Comparison of ENCODE assay signal across 19 cellular contexts in the genomic region with DNA sequence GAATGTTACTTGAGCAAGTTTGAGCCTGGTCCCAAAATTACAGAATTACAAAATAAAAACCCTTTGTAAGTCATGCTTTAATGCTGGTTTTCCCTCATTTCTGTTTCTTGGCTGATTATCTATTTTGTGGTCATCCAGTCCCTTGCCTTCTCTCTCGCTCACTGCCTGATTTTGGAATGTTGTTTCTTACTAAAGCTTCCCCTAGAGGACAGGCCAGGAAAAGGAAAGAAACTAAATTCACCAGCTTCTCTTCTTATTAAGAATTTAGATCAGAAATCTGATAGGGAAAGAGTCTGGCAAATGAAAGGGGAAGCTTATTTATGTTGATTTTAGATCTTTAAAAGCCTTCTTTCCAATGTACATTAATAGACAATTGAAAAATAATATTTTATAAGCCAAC. TPM values are rescaled to one million over a fixed set of nuclear protein-coding genes. Genes with fewer than 3 reads are reported as not detected.
A peak's percentile ranks its signal among the peaks of the same experiment; 100 is the strongest.
DNase-seq lines count a peak whose midpoint lies in the region; ATAC-seq and TF ChIP-seq lines count a peak whose summit lies in the region.
"Had no signal": no experiment of that assay in that cellular context is flagged by ENCODE, and none has a peak within 500 bp of the region (broad histone marks: within the 10 kb centered on the region; RNA-seq: fewer than 3 reads in every experiment).

No MANE protein-coding gene starts in this region.

- H3K4me1 ChIP-seq in HAP-1 = no peaks in the 10 kb centered on the region

- POLR2A ChIA-PET in AG04450 (lab: Yijun Ruan, JAX) = interaction anchor here (1.3 to 3.5 kb wide), 2 partner anchors 16 to 18 kb away, joined by 6 to 26 read pairs; a partner anchor contains a TSS
- POLR2A ChIA-PET in WTC11 (lab: Charles Lee) = interaction anchor here (0.7 to 2.6 kb wide), 3 partner anchors 18 to 51 kb away, joined by 3 to 9 read pairs (median 3); no protein-coding TSS in a partner anchor

- H3K4me1 Mint-ChIP-seq in glutamatergic neuron (ENCODE audit: low read depth, unreplicated experiment) (peaks cover 21% of the 10 kb centered on the region), WTC11 (peaks cover 36% of the 10 kb centered on the region)
- H3K4me1 Mint-ChIP-seq: stimulated activated memory B cell treated with anti-CD40 and anti-IgM and Interleukin-4, amounts not matched to agents 10 μg/mL and 1 μg/mL and 100 μg/mL, for 72 hours had no signal

- H3K36me3 Mint-ChIP-seq in glutamatergic neuron (ENCODE audit: unreplicated experiment) (no peaks in the 10 kb centered on the region), WTC11 (no peaks in the 10 kb centered on the region)
- H3K36me3 Mint-ChIP-seq: stimulated activated memory B cell treated with anti-CD40 and anti-IgM and Interleukin-4, amounts not matched to agents 10 μg/mL and 1 μg/mL and 100 μg/mL, for 72 hours had no signal

- in situ Hi-C loops in HAP-1 (cut with MboI; ENCODE audit: low sequenced_read_pairs) = no loop called here

- no peak overlapping the region for H3K27ac ChIP-seq in AG04450 (ENCODE audit: low read depth, low read length)
- H3K27ac ChIP-seq: gastrocnemius medialis, KMS-11, SJCRH30 had no signal

- H3K27me3 ChIP-seq in AG04450 (ENCODE audit: control insufficient read depth, insufficient read depth, low read length) = no peaks in the 10 kb centered on the region
- peaks cover 22% of the 10 kb centered on the region for H3K27me3 ChIP-seq in H7 (ENCODE audit: control insufficient read depth, insufficient read depth, low read length)
- H3K27me3 ChIP-seq in HAP-1 (ENCODE audit: low read depth) = peaks cover 24% of the 10 kb centered on the region

- CTCF ChIA-PET in AG04450 (lab: Charles Lee) (interaction anchor here (0.7 to 5.2 kb wide), 13 partner anchors 11 to 813 kb away, joined by 3 to 54 read pairs (median 4); a partner anchor contains a TSS), WTC11 (lab: Charles Lee) (interaction anchor here (0.6 to 9.1 kb wide), 21 partner anchors 8 to 958 kb away, joined by 3 to 184 read pairs (median 4); a partner anchor contains a TSS)

- peaks cover 7% of the 10 kb centered on the region for H3K9me3 Mint-ChIP-seq in glutamatergic neuron (ENCODE audit: unreplicated experiment)
- no peaks in the 10 kb centered on the region for H3K9me3 Mint-ChIP-seq in WTC11
- H3K9me3 Mint-ChIP-seq: stimulated activated memory B cell treated with anti-CD40 and anti-IgM and Interleukin-4, amounts not matched to agents 10 μg/mL and 1 μg/mL and 100 μg/mL, for 72 hours had no signal

- DNase-seq in AG04450 (ENCODE audit: low read depth, low spot score) (no peak), H7 (peak; percentile 19), astrocyte of the hippocampus (ENCODE audit: low read depth, low spot score) (peak; percentile 61), glutamatergic neuron (no peak), NCI-H2171 treated with DMSO at 0.1 percent for 48 hours (lab: John Stamatoyannopoulos, UW) (no peak), HAP-1 (ENCODE audit: low spot score in 2 of 2) (no peak), WTC11 (ENCODE audit: low spot score) (no peak)
- DNase-seq: activated CD8-positive, alpha-beta memory T cell treated with anti-CD3 and anti-CD28 coated beads, Interleukin-2, amount 50 U/mL, for 4 hours; cortex of kidney; gastrocnemius medialis; NCI-H2029 treated with DMSO at 0.1 percent for 48 hours; NK-92 treated with Interleukin-12 subunit alpha and Interleukin-12 subunit beta, amount 100 ng/mL, for 24 hours; right cardiac atrium; SJCRH30; stimulated activated CD4-positive, alpha-beta T cell treated with anti-CD3 and anti-CD28 coated beads, Interleukin-4, amount 100 ng/mL, for 24 hours had no signal

- H3K27me3 Mint-ChIP-seq in glutamatergic neuron (ENCODE audit: unreplicated experiment) = peaks cover 20% of the 10 kb centered on the region
- H3K27me3 Mint-ChIP-seq in WTC11 (ENCODE audit: low read depth) = peaks cover 40% of the 10 kb centered on the region

- H3K9me3 ChIP-seq in AG04450 (ENCODE audit: control insufficient read depth, insufficient read depth, low read length) (no peaks in the 10 kb centered on the region), HAP-1 (no peaks in the 10 kb centered on the region)
- H3K9me3 ChIP-seq: gastrocnemius medialis, SJCRH30 had no signal

- no peak overlapping the region for H3K27ac Mint-ChIP-seq in glutamatergic neuron (ENCODE audit: unreplicated experiment)
- no peak overlapping the region for H3K27ac Mint-ChIP-seq in WTC11
- H3K27ac Mint-ChIP-seq: activated naive CD4-positive, alpha-beta T cell treated with anti-CD3 and anti-CD28 coated beads, Interleukin-2, amount 50 U/mL, for 72 hours; stimulated activated memory B cell treated with anti-CD40 and anti-IgM and Interleukin-4, amounts not matched to agents 10 μg/mL and 1 μg/mL and 100 μg/mL, for 72 hours had no signal

- TF ChIP-seq CTCF in AG04450 (IDR thresholded peaks at IDR 0.05; ENCODE audit: low read depth, low read length) (peak; percentile 50), glutamatergic neuron (IDR thresholded peaks at IDR 0.05; ENCODE audit: partially characterized antibody, unreplicated experiment) (no peak), WTC11 (IDR thresholded peaks at IDR 0.05) (no peak)

- no peak for ATAC-seq in WTC11
- ATAC-seq in HG03097 (IDR thresholded peaks at IDR 0.05; ENCODE audit: low FRiP score, unreplicated experiment) = no peak
- ATAC-seq: activated naive CD4-positive, alpha-beta T cell treated with anti-CD3 and anti-CD28 coated beads, Interleukin-2, amount 50 U/mL, for 72 hours; gastrocnemius medialis; right cardiac atrium; stimulated activated memory B cell treated with anti-CD40 and anti-IgM and Interleukin-4, amounts not matched to agents 10 μg/mL and 1 μg/mL and 100 μg/mL, for 72 hours had no signal

- peak overlapping the region; percentile 14 for H3K4me3 Mint-ChIP-seq in glutamatergic neuron (ENCODE audit: unreplicated experiment)
- no peak overlapping the region for H3K4me3 Mint-ChIP-seq in WTC11
- H3K4me3 Mint-ChIP-seq: stimulated activated memory B cell treated with anti-CD40 and anti-IgM and Interleukin-4, amounts not matched to agents 10 μg/mL and 1 μg/mL and 100 μg/mL, for 72 hours had no signal

- no peaks in the 10 kb centered on the region for H3K36me3 ChIP-seq in H7 (replicated peaks; ENCODE audit: control insufficient read depth, insufficient read depth, low read length)
- no peaks in the 10 kb centered on the region for H3K36me3 ChIP-seq in HAP-1 (replicated peaks)
- H3K36me3 ChIP-seq: gastrocnemius medialis, SJCRH30 had no signal

- H3K4me3 ChIP-seq in AG04450 (ENCODE audit: low read depth, low read length) = no peak overlapping the region
- no peak overlapping the region for H3K4me3 ChIP-seq in H7 (ENCODE audit: insufficient read depth, low read depth, low read length)
- H3K4me3 ChIP-seq in HAP-1 = no peak overlapping the region
- H3K4me3 ChIP-seq: gastrocnemius medialis, SJCRH30 had no signal

TF ChIP-seq in WTC11, 78 proteins besides CTCF, POLR2A, EP300 and RAD21 (continues in another document):
- TF ChIP-seq NR3C1 (CRISPR knock-in tag; conservative IDR thresholded peaks at IDR 0.05; ENCODE audit: low read depth) (no peak), SMAD4 (CRISPR knock-in tag; IDR thresholded peaks at IDR 0.05) (no peak), TEAD1 (CRISPR knock-in tag; IDR thresholded peaks at IDR 0.05) (no peak), FOXP1 (CRISPR knock-in tag; IDR thresholded peaks at IDR 0.05; ENCODE audit: borderline replicate concordance) (no peak), CREB1 (CRISPR knock-in tag; IDR thresholded peaks at IDR 0.05) (no peak)
- TF ChIP-seq, protein P1, sequence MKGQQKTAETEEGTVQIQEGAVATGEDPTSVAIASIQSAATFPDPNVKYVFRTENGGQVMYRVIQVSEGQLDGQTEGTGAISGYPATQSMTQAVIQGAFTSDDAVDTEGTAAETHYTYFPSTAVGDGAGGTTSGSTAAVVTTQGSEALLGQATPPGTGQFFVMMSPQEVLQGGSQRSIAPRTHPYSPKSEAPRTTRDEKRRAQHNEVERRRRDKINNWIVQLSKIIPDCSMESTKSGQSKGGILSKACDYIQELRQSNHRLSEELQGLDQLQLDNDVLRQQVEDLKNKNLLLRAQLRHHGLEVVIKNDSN (CRISPR knock-in tag; IDR thresholded peaks at IDR 0.05) = no peak
- TF ChIP-seq, protein P2, sequence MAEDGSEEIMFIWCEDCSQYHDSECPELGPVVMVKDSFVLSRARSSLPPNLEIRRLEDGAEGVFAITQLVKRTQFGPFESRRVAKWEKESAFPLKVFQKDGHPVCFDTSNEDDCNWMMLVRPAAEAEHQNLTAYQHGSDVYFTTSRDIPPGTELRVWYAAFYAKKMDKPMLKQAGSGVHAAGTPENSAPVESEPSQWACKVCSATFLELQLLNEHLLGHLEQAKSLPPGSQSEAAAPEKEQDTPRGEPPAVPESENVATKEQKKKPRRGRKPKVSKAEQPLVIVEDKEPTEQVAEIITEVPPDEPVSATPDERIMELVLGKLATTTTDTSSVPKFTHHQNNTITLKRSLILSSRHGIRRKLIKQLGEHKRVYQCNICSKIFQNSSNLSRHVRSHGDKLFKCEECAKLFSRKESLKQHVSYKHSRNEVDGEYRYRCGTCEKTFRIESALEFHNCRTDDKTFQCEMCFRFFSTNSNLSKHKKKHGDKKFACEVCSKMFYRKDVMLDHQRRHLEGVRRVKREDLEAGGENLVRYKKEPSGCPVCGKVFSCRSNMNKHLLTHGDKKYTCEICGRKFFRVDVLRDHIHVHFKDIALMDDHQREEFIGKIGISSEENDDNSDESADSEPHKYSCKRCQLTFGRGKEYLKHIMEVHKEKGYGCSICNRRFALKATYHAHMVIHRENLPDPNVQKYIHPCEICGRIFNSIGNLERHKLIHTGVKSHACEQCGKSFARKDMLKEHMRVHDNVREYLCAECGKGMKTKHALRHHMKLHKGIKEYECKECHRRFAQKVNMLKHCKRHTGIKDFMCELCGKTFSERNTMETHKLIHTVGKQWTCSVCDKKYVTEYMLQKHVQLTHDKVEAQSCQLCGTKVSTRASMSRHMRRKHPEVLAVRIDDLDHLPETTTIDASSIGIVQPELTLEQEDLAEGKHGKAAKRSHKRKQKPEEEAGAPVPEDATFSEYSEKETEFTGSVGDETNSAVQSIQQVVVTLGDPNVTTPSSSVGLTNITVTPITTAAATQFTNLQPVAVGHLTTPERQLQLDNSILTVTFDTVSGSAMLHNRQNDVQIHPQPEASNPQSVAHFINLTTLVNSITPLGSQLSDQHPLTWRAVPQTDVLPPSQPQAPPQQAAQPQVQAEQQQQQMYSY (CRISPR knock-in tag; IDR thresholded peaks at IDR 0.05) = no peak
- TF ChIP-seq, protein P3, sequence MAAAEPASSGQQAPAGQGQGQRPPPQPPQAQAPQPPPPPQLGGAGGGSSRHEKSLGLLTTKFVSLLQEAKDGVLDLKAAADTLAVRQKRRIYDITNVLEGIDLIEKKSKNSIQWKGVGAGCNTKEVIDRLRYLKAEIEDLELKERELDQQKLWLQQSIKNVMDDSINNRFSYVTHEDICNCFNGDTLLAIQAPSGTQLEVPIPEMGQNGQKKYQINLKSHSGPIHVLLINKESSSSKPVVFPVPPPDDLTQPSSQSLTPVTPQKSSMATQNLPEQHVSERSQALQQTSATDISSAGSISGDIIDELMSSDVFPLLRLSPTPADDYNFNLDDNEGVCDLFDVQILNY (CRISPR knock-in tag; IDR thresholded peaks at IDR 0.05) = no peak

RNA-seq across cellular contexts. Expression of a gene that starts 16.6 kb away (rescaled TPM):
- 72.0 and 85.6 TPM in 2 replicates for polyA plus RNA-seq in AG04450 (2011; rRNA removed)
- 90.8 and 105 TPM in 2 replicates for polyA minus RNA-seq in AG04450 (2011; rRNA and poly(A)+ RNA removed)
- total RNA-seq in H7 (2014; rRNA removed; shearing (Covaris generic)) = 2.2 and 2.9 TPM in 2 replicates
- 0.42 TPM for total RNA-seq in glutamatergic neuron (ENCODE audit: unreplicated experiment)
- 4.6 to 5.0 TPM (median 4.8 TPM) in 3 replicates for total RNA-seq in WTC11 (2021)
- total RNA-seq: activated naive CD4-positive, alpha-beta T cell treated with anti-CD3 and anti-CD28 coated beads, Interleukin-2, amount 50 U/mL, for 72 hours had no signal

Comparison
In these comparisons a context has a peak if more than half of its experiments do, and no peak if none do; other contexts are left out.
1. DNase-seq: peak in H7 (single experiment) and astrocyte of the hippocampus (single experiment); none in AG04450 (single experiment), glutamatergic neuron (single experiment), NCI-H2171 treated with DMSO at 0.1 percent for 48 hours (single experiment), HAP-1 (0 of 2) and WTC11 (single experiment).